ENCODE assay signal across 15 cellular contexts in genomic region chr3:195159819-195160175, GRCh38.
DNase-seq lines count a peak whose midpoint lies in the region; TF ChIP-seq lines count a peak whose summit lies in the region.
"Had no signal": no experiment of that assay in that cellular context is flagged by ENCODE, and none has a peak within 500 bp of the region (broad histone marks: within the 10 kb centered on the region; RNA-seq: fewer than 3 reads in every experiment).

No MANE protein-coding gene starts in this region.

- H2AFZ ChIP-seq in fibroblast of lung (ENCODE audit: low read length), result no peak overlapping the region

- H3K36me3 ChIP-seq in BLaER1, result no peaks in the 10 kb centered on the region
- peaks cover 1% of the 10 kb centered on the region for H3K36me3 ChIP-seq in fibroblast of lung (ENCODE audit: control insufficient read depth, insufficient read depth, low read length)
- H3K36me3 ChIP-seq in sigmoid colon, result no peaks in the 10 kb centered on the region

- no peak overlapping the region for H3K27ac ChIP-seq in BLaER1
- peak overlapping the region; percentile 90 for H3K27ac ChIP-seq in fibroblast of lung (ENCODE audit: insufficient read depth, low read length)
- peak overlapping the region; percentile 46 to 77 (median 65) for H3K27ac ChIP-seq in sigmoid colon

- TF ChIP-seq CTCF in fibroblast of lung (conservative IDR thresholded peaks at IDR 0.05 in 1 of 2, IDR thresholded peaks at IDR 0.05 in 1 of 2; ENCODE audit: low read depth in 1 of 2, low read length in 2 of 2) (no peak), sigmoid colon (IDR thresholded peaks at IDR 0.05) (no peak)

- H3K4me1 ChIP-seq in BLaER1, result peaks cover 74% of the 10 kb centered on the region
- peaks cover 25% of the 10 kb centered on the region for H3K4me1 ChIP-seq in fibroblast of lung (ENCODE audit: control insufficient read depth, extremely low read depth, insufficient read depth, low read length)
- peaks cover 0 to 76% (median 58%) of the 10 kb centered on the region in 4 donors for H3K4me1 ChIP-seq in sigmoid colon

- H4K20me1 ChIP-seq in BLaER1, result no peaks in the 10 kb centered on the region
- H4K20me1 ChIP-seq in fibroblast of lung (ENCODE audit: control insufficient read depth, extremely low read depth, insufficient read depth, low read length), result no peaks in the 10 kb centered on the region

- H3K4me2 ChIP-seq in BLaER1, result peak overlapping the region; percentile 56
- H3K4me2 ChIP-seq in fibroblast of lung (ENCODE audit: extremely low read depth, insufficient read depth, low read length), result peak overlapping the region; percentile 92

- no peaks in the 10 kb centered on the region for H3K79me2 ChIP-seq in fibroblast of lung (ENCODE audit: control insufficient read depth, insufficient read depth, low read length)

- intact Hi-C loops in sigmoid colon (cut with DNase I) (no loop called here), head of caudate nucleus (cut with DNase I) (no loop called here)

- peak; percentile 70 for DNase-seq in M059J (ENCODE audit: low read depth)
- DNase-seq in fibroblast of lung (ENCODE audit: low read depth in 2 of 2), result peak; percentile 24 to 62
- no peak for DNase-seq in sigmoid colon
- DNase-seq in stimulated activated naive CD4-positive, alpha-beta T cell treated with Interleukin-2 at 50 U/mL for 16 hours (lab: John Stamatoyannopoulos, UW), result no peak
- DNase-seq in head of caudate nucleus, result no peak
- no peak for DNase-seq in T1000 (lab: John Stamatoyannopoulos, UW)
- DNase-seq in activated effector memory CD4-positive, alpha-beta T cell treated with Interleukin-2 at 50 U/mL for 16 hours, result no peak
- DNase-seq: activated CD4-positive, alpha-beta memory T cell treated with anti-CD3 and anti-CD28 coated beads for 36 hours; CD4-positive, alpha-beta memory T cell; cortex of kidney; GOT3; KG1; NCI-H2029 treated with DMSO at 0.1 percent for 48 hours; T-helper 2 cell had no signal

- WGBS in sigmoid colon, 2 donors, result 81 to 90% methylated on average over 6 of the region's 6 CpGs

- H3K9me3 ChIP-seq in BLaER1, result no peaks in the 10 kb centered on the region
- H3K9me3 ChIP-seq in fibroblast of lung (ENCODE audit: control insufficient read depth, insufficient read depth, low read depth, low read length), result no peaks in the 10 kb centered on the region
- H3K9me3 ChIP-seq in sigmoid colon, result no peaks in the 10 kb centered on the region

- no peak for TF ChIP-seq POLR2A in sigmoid colon (IDR thresholded peaks at IDR 0.05)

- H3K4me3 ChIP-seq in BLaER1, result no peak overlapping the region
- H3K4me3 ChIP-seq in fibroblast of lung (replicated peaks in 1 of 4; ENCODE audit: control extremely low read depth in 1 of 4, insufficient read depth in 1 of 4, low read depth in 3 of 4, low read length in 4 of 4), result peak overlapping the region in 3 of 4 experiments; percentile 1 to 5 (median 3)
- H3K4me3 ChIP-seq in sigmoid colon, result no peak overlapping the region

- H3K27me3 ChIP-seq in BLaER1 (no peaks in the 10 kb centered on the region), fibroblast of lung (ENCODE audit: control insufficient read depth, insufficient read depth, low read length) (no peaks in the 10 kb centered on the region), sigmoid colon (no peaks in the 10 kb centered on the region)

- TF ChIP-seq EP300 in sigmoid colon (IDR thresholded peaks at IDR 0.05), result no peak

- H3K9ac ChIP-seq in BLaER1 (no peak overlapping the region), fibroblast of lung (ENCODE audit: insufficient read depth, low read length) (no peak overlapping the region)

Comparison
In these comparisons a context has a peak if more than half of its experiments do, and no peak if none do; other contexts are left out.
1. H3K4me3 ChIP-seq: peak in fibroblast of lung (3 of 4); none in BLaER1 (single experiment) and sigmoid colon (0 of 4).
2. DNase-seq: peak in M059J (single experiment) and fibroblast of lung (2 of 2); none in sigmoid colon (single experiment), stimulated activated naive CD4-positive, alpha-beta T cell treated with Interleukin-2 at 50 U/mL for 16 hours (single experiment), head of caudate nucleus (0 of 42), T1000 (single experiment) and activated effector memory CD4-positive, alpha-beta T cell treated with Interleukin-2 at 50 U/mL for 16 hours (single experiment).